1 cellular context compared by ENCODE assay signal in genomic region chr3:196177567-196177966, GRCh38.
TF ChIP-seq lines count a peak whose summit lies in the region.

No MANE protein-coding gene starts in this region.

TF ChIP-seq in liver, 16 proteins besides CTCF, POLR2A, EP300 and RAD21 (continued from another document):
- TF ChIP-seq, protein P1, sequence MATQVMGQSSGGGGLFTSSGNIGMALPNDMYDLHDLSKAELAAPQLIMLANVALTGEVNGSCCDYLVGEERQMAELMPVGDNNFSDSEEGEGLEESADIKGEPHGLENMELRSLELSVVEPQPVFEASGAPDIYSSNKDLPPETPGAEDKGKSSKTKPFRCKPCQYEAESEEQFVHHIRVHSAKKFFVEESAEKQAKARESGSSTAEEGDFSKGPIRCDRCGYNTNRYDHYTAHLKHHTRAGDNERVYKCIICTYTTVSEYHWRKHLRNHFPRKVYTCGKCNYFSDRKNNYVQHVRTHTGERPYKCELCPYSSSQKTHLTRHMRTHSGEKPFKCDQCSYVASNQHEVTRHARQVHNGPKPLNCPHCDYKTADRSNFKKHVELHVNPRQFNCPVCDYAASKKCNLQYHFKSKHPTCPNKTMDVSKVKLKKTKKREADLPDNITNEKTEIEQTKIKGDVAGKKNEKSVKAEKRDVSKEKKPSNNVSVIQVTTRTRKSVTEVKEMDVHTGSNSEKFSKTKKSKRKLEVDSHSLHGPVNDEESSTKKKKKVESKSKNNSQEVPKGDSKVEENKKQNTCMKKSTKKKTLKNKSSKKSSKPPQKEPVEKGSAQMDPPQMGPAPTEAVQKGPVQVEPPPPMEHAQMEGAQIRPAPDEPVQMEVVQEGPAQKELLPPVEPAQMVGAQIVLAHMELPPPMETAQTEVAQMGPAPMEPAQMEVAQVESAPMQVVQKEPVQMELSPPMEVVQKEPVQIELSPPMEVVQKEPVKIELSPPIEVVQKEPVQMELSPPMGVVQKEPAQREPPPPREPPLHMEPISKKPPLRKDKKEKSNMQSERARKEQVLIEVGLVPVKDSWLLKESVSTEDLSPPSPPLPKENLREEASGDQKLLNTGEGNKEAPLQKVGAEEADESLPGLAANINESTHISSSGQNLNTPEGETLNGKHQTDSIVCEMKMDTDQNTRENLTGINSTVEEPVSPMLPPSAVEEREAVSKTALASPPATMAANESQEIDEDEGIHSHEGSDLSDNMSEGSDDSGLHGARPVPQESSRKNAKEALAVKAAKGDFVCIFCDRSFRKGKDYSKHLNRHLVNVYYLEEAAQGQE (IDR thresholded peaks at IDR 0.05) = peak; percentile 26
- peak in 1 of 2 donors; percentile 12 for TF ChIP-seq EGR1 (IDR thresholded peaks at IDR 0.05; ENCODE audit: low read depth in 2 of 2)
